22 cellular contexts compared by ENCODE assay signal in the genomic region with DNA sequence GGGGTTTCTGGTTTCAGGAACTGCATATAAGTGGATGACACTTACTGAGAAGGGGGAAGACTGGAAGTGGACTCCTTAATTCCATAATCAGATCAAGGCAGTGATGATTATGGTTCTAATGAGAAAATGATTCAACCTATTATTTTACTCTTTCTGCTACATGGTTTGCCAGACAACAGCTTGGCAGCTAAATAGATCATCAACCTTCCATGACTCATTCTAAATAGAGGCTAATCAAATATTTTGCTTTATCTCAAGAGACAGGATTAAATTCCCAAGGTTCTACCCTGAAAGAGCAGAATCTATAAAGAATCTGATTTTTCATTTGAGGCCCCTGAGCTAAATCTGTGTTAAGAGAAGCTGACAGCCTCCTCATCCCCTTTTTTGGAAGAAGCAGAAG. TPM values are rescaled to one million over a fixed set of nuclear protein-coding genes. Genes with fewer than 3 reads are reported as not detected.
"Had no signal": no experiment of that assay in that cellular context is flagged by ENCODE, and none has a peak within 500 bp of the region (broad histone marks: within the 10 kb centered on the region; RNA-seq: fewer than 3 reads in every experiment).

No MANE protein-coding gene starts in this region.

- H3K4me1 ChIP-seq: suprapubic skin, transverse colon, uterus had no signal

- H3K9me3 ChIP-seq: adrenal gland, lower lobe of right lung, ovary, right lobe of liver, suprapubic skin, transverse colon, uterus had no signal

- H3K27ac ChIP-seq: adrenal gland, lower lobe of right lung, ovary, right lobe of liver, suprapubic skin, transverse colon, uterus, VCaP had no signal

- DNase-seq: activated CD4-positive, alpha-beta T cell treated with anti-CD3 and anti-CD28 coated beads for 1 hour; activated CD8-positive, alpha-beta memory T cell treated with anti-CD3 and anti-CD28 coated beads for 24 hours; activated effector memory CD4-positive, alpha-beta T cell treated with anti-CD3 and anti-CD28 coated beads, Interleukin-2, amount 50 U/mL, for 16 hours; activated T-cell treated with anti-CD3 and anti-CD28 coated beads, Interleukin-2, amount 50 U/mL, for 72 hours; adrenal gland; endodermal cell; erythroblast; hypothalamus; lower lobe of right lung; naive thymus-derived CD8-positive, alpha-beta T cell; ovary; right lobe of liver; stimulated activated CD4-positive, alpha-beta T cell treated with anti-CD3 and anti-CD28 coated beads, Interleukin-4, amount 100 ng/mL, for 1 hour; stimulated activated naive CD8-positive, alpha-beta T cell treated with anti-CD3 and anti-CD28 coated beads, Interleukin-15, amount 100 ng/mL, for 72 hours; transverse colon; uterus had no signal

- H3K4me3 ChIP-seq: adrenal gland, lower lobe of right lung, ovary, right lobe of liver, smooth muscle cell, suprapubic skin, transverse colon, uterus had no signal

- H3K36me3 ChIP-seq: adrenal gland, lower lobe of right lung, ovary, right lobe of liver, suprapubic skin, transverse colon, uterus had no signal

- H3K27me3 ChIP-seq: adrenal gland, ovary, right lobe of liver, suprapubic skin, transverse colon, uterus had no signal

- FAIRE-seq: frontal cortex, keratinocyte had no signal

- ATAC-seq: activated naive CD4-positive, alpha-beta T cell treated with anti-CD3 and anti-CD28 coated beads, Interleukin-2, amount 50 U/mL, for 72 hours; activated T-cell treated with anti-CD3 and anti-CD28 coated beads, Interleukin-2, amount 50 U/mL, for 72 hours; lower lobe of right lung; naive thymus-derived CD8-positive, alpha-beta T cell; stimulated activated naive CD8-positive, alpha-beta T cell treated with anti-CD3 and anti-CD28 coated beads, Interleukin-15, amount 100 ng/mL, for 72 hours had no signal

- H3K4me2 ChIP-seq: smooth muscle cell had no signal

RNA-seq across cellular contexts. Expression of a gene that starts 46.3 kb away (rescaled TPM):
- polyA plus RNA-seq: smooth muscle cell had no signal
